ENCODE assay signal across 1 cellular context in the genomic region with DNA sequence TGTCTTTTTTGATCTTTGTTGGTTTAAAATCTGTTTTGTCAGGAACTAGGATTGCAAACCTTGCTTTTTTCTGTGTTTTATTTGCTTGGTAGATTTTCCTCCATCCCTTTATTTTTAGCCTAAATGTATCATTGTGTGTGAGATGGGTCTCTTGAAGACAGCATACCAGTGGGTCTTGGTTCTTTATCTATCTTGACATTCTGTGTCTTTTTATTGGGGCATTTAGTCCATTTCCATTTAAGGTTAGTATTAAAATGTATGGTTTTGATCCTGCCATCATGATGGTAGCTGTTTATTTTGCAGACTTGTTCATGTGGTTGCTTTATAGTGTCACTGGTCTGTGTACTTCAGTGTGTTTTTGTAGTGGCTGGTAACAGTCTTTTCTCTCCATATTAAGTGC.
"Had no signal": no experiment of that assay in that cellular context is flagged by ENCODE, and none has a peak within 500 bp of the region (broad histone marks: within the 10 kb centered on the region; RNA-seq: fewer than 3 reads in every experiment).

No MANE protein-coding gene starts in this region.

- H3K4me3 ChIP-seq: MG63 had no signal
